Comparison of ENCODE assay signal across 24 cellular contexts in genomic region chr10:76647276-76647675, GRCh38.
DNase-seq lines count a peak whose midpoint lies in the region; ATAC-seq, FAIRE-seq and TF ChIP-seq lines count a peak whose summit lies in the region.
"Had no signal": no experiment of that assay in that cellular context is flagged by ENCODE, and none has a peak within 500 bp of the region (broad histone marks: within the 10 kb centered on the region; RNA-seq: fewer than 3 reads in every experiment).

No MANE protein-coding gene starts in this region.

- no peak overlapping the region for H3K27ac ChIP-seq in astrocyte (ENCODE audit: low read depth, low read length)
- H3K27ac ChIP-seq: right lobe of liver, upper lobe of left lung, WERI-Rb-1 had no signal

- no peaks in the 10 kb centered on the region for H3K36me3 ChIP-seq in astrocyte (ENCODE audit: insufficient read depth, low read length)
- H3K36me3 ChIP-seq: right lobe of liver, upper lobe of left lung, WERI-Rb-1 had no signal

- H3K4me2 ChIP-seq in astrocyte (ENCODE audit: low read length) = no peak overlapping the region

- peaks cover 3% of the 10 kb centered on the region for H3K4me1 ChIP-seq in astrocyte (ENCODE audit: insufficient read depth, low read length)
- H3K4me1 ChIP-seq: right lobe of liver, upper lobe of left lung had no signal

- H3K4me3 Mint-ChIP-seq in astrocyte (ENCODE audit: unreplicated experiment) = no peak overlapping the region
- H3K4me3 Mint-ChIP-seq: activated CD4-positive, alpha-beta T cell treated with anti-CD3 and anti-CD28 coated beads, Interleukin-2, amount 10 ng/mL, durations not matched to agents 24 days and 14 days; activated naive CD8-positive, alpha-beta T cell treated with anti-CD3 and anti-CD28 coated beads, Interleukin-2, amount 10 ng/mL, durations not matched to agents 7 days and 5 days; CD4-positive, CD25-positive, alpha-beta regulatory T cell; H9; stimulated activated memory B cell treated with anti-CD40 and anti-IgM and Interleukin-4, amounts not matched to agents 10 μg/mL and 1 μg/mL and 100 μg/mL, for 72 hours had no signal

- no peaks in the 10 kb centered on the region for H4K20me1 ChIP-seq in astrocyte (ENCODE audit: insufficient read depth, low read length)

- no peak for ATAC-seq in GM21825 (IDR thresholded peaks at IDR 0.05; ENCODE audit: unreplicated experiment)
- ATAC-seq: right lobe of liver; stimulated activated memory B cell treated with anti-CD40 and anti-IgM and Interleukin-4, amounts not matched to agents 10 μg/mL and 1 μg/mL and 100 μg/mL, for 72 hours had no signal

- no peak overlapping the region for H3K4me3 ChIP-seq in astrocyte (ENCODE audit: insufficient read depth, low read depth, low read length)
- H3K4me3 ChIP-seq: right lobe of liver, upper lobe of left lung had no signal

- no peak overlapping the region for H3K9ac ChIP-seq in astrocyte (ENCODE audit: low read length)

- no peak for TF ChIP-seq CTCF in astrocyte (IDR thresholded peaks at IDR 0.05; ENCODE audit: insufficient read depth, low read depth, low read length)

- no peaks in the 10 kb centered on the region for H3K36me3 Mint-ChIP-seq in astrocyte (ENCODE audit: low read depth, unreplicated experiment)
- H3K36me3 Mint-ChIP-seq: activated naive CD8-positive, alpha-beta T cell treated with anti-CD3 and anti-CD28 coated beads, Interleukin-2, amount 10 ng/mL, durations not matched to agents 7 days and 5 days; CD4-positive, CD25-positive, alpha-beta regulatory T cell; stimulated activated memory B cell treated with anti-CD40 and anti-IgM and Interleukin-4, amounts not matched to agents 10 μg/mL and 1 μg/mL and 100 μg/mL, for 72 hours had no signal

- no peak for FAIRE-seq in astrocyte (lab: Jason Lieb, UNC)

- H2AFZ ChIP-seq in astrocyte (ENCODE audit: low read depth, low read length) = no peak overlapping the region

- H3K27me3 ChIP-seq in astrocyte (ENCODE audit: insufficient read depth, low read length) = no peaks in the 10 kb centered on the region
- H3K27me3 ChIP-seq: right lobe of liver, upper lobe of left lung had no signal

- H3K9me3 Mint-ChIP-seq in astrocyte (ENCODE audit: unreplicated experiment) = no peaks in the 10 kb centered on the region
- H3K9me3 Mint-ChIP-seq: activated naive CD8-positive, alpha-beta T cell treated with anti-CD3 and anti-CD28 coated beads, Interleukin-2, amount 10 ng/mL, durations not matched to agents 7 days and 5 days; stimulated activated memory B cell treated with anti-CD40 and anti-IgM and Interleukin-4, amounts not matched to agents 10 μg/mL and 1 μg/mL and 100 μg/mL, for 72 hours had no signal

- H3K79me2 ChIP-seq in astrocyte (ENCODE audit: insufficient read depth, low read length) = no peaks in the 10 kb centered on the region

- H3K27ac Mint-ChIP-seq in astrocyte (ENCODE audit: unreplicated experiment) = no peak overlapping the region
- H3K27ac Mint-ChIP-seq: activated CD4-positive, alpha-beta T cell treated with anti-CD3 and anti-CD28 coated beads, Interleukin-2, amount 10 ng/mL, durations not matched to agents 24 days and 14 days; activated naive CD8-positive, alpha-beta T cell treated with anti-CD3 and anti-CD28 coated beads, Interleukin-2, amount 10 ng/mL, durations not matched to agents 7 days and 5 days; CD4-positive, CD25-positive, alpha-beta regulatory T cell; H9; stimulated activated memory B cell treated with anti-CD40 and anti-IgM and Interleukin-4, amounts not matched to agents 10 μg/mL and 1 μg/mL and 100 μg/mL, for 72 hours had no signal

- peaks cover 14% of the 10 kb centered on the region for H3K4me1 Mint-ChIP-seq in astrocyte (ENCODE audit: low read depth, unreplicated experiment)
- H3K4me1 Mint-ChIP-seq: activated CD4-positive, alpha-beta T cell treated with anti-CD3 and anti-CD28 coated beads, Interleukin-2, amount 10 ng/mL, durations not matched to agents 24 days and 14 days; activated naive CD8-positive, alpha-beta T cell treated with anti-CD3 and anti-CD28 coated beads, Interleukin-2, amount 10 ng/mL, durations not matched to agents 7 days and 5 days; CD4-positive, CD25-positive, alpha-beta regulatory T cell; stimulated activated memory B cell treated with anti-CD40 and anti-IgM and Interleukin-4, amounts not matched to agents 10 μg/mL and 1 μg/mL and 100 μg/mL, for 72 hours had no signal

- H3K9me3 ChIP-seq in astrocyte (ENCODE audit: insufficient read depth, low read depth, low read length) = no peaks in the 10 kb centered on the region
- H3K9me3 ChIP-seq: right lobe of liver, upper lobe of left lung had no signal

- H3K27me3 Mint-ChIP-seq in astrocyte (ENCODE audit: low read depth, unreplicated experiment) = no peaks in the 10 kb centered on the region
- H3K27me3 Mint-ChIP-seq: activated CD4-positive, alpha-beta T cell treated with anti-CD3 and anti-CD28 coated beads, Interleukin-2, amount 10 ng/mL, durations not matched to agents 24 days and 14 days; activated naive CD8-positive, alpha-beta T cell treated with anti-CD3 and anti-CD28 coated beads, Interleukin-2, amount 10 ng/mL, durations not matched to agents 7 days and 5 days; CD4-positive, CD25-positive, alpha-beta regulatory T cell; stimulated activated memory B cell treated with anti-CD40 and anti-IgM and Interleukin-4, amounts not matched to agents 10 μg/mL and 1 μg/mL and 100 μg/mL, for 72 hours had no signal

- DNase-seq in HT1080 (ENCODE audit: low read depth) = peak; percentile 24
- DNase-seq in astrocyte (ENCODE audit: low read depth) = peak; percentile 60
- DNase-seq in glomerular visceral epithelial cell (ENCODE audit: extremely low spot score) = peak; percentile 74
- DNase-seq in CD1c-positive myeloid dendritic cell (ENCODE audit: extremely low spot score) = no peak
- no peak for DNase-seq in cerebellar cortex (ENCODE audit: low spot score)
- DNase-seq in NCI-H187 (lab: John Stamatoyannopoulos, UW) = no peak
- DNase-seq: activated CD4-positive, alpha-beta T cell treated with anti-CD3 and anti-CD28 coated beads, Interleukin-2, amount 10 ng/mL, durations not matched to agents 24 days and 14 days; activated effector memory CD4-positive, alpha-beta T cell treated with anti-CD3 and anti-CD28 coated beads, Interleukin-2, amount 50 U/mL, for 16 hours; activated naive CD8-positive, alpha-beta T cell treated with anti-CD3 and anti-CD28 coated beads, Interleukin-2, amount 10 ng/mL, durations not matched to agents 7 days and 5 days; activated T-cell treated with anti-CD3 and anti-CD28 coated beads, Interleukin-2, amount 50 U/mL, for 1 hour; CD4-positive, CD25-positive, alpha-beta regulatory T cell; cerebellar nuclear complex; H9; head of caudate nucleus; MM.1S; NCI-H1436; posterior cingulate gyrus; right lobe of liver; stimulated activated CD4-positive, alpha-beta T cell treated with anti-CD3 and anti-CD28 coated beads, Interleukin-4, amount 100 ng/mL, for 4 hours; substantia nigra; upper lobe of left lung; WERI-Rb-1 had no signal

Comparison
In these comparisons a context has a peak if more than half of its experiments do, and no peak if none do; other contexts are left out.
1. DNase-seq: peak in HT1080 (single experiment), astrocyte (single experiment) and glomerular visceral epithelial cell (single experiment); none in CD1c-positive myeloid dendritic cell (single experiment), cerebellar cortex (single experiment) and NCI-H187 (0 of 2).